In the genomic region with DNA sequence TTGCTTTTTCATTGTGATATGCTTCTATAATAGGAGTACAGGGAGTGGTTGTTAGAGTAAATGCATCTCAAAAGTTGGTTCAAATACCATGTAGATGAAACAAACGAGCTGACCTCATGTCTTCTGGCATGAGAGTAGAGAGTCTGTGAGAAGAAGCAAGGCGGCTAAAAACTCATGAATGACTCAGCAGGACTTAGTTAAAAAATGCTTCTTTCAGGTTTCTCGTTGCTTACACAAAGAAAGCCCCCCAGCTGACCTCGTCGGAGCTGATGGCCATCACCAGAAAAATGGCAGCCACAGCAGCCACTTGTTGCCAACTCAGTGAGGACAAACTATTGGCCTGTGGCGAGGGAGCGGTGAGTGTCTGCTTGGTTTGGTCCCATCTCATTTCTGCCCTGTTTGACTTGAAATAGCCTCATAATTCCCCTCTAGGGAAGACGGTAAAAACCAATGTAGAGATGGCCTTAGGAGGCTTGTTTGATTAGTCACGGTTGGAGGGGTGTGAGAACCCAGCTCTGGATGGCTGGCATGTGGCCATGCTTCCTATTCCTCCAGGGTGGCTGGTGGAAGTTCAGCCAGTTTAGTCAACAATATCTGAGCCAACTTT, we compare ENCODE assay signal across 8 cellular contexts.
A peak's percentile ranks its signal among the peaks of the same experiment; 100 is the strongest.
DNase-seq lines count a peak whose midpoint lies in the region; ATAC-seq and TF ChIP-seq lines count a peak whose summit lies in the region.

No MANE protein-coding gene starts in this region.

- H3K4me3 ChIP-seq in coronary artery, result no peak overlapping the region

- no peak for ATAC-seq in HG03039 (IDR thresholded peaks at IDR 0.05; ENCODE audit: unreplicated experiment)

- DNase-seq in COLO668 (lab: John Stamatoyannopoulos, UW; ENCODE audit: unreplicated experiment) (peak; percentile 79), NCI-H1417 (lab: John Stamatoyannopoulos, UW) (peak; percentile 64 to 90 (median 83)), amniotic epithelial cell (ENCODE audit: low read depth) (peak; percentile 85), islet precursor cell (peak; percentile 75), coronary artery (ENCODE audit: low spot score) (no peak), DMS114 treated with DMSO at 0.1 percent for 48 hours (lab: John Stamatoyannopoulos, UW; ENCODE audit: unreplicated experiment) (no peak), hepatic stellate cell (ENCODE audit: low spot score) (no peak)

- H3K27ac ChIP-seq in coronary artery, result peak overlapping the region in 1 of 2 donors; percentile 42

- no peak for TF ChIP-seq CTCF in coronary artery (IDR thresholded peaks at IDR 0.05)

Comparison
In these comparisons a context has a peak if more than half of its experiments do, and no peak if none do; other contexts are left out.
1. DNase-seq: peak in COLO668 (single experiment), NCI-H1417 (3 of 3), amniotic epithelial cell (single experiment) and islet precursor cell (single experiment); none in coronary artery (single experiment), DMS114 treated with DMSO at 0.1 percent for 48 hours (single experiment) and hepatic stellate cell (single experiment).